Comparison of ENCODE assay signal across 8 cellular contexts in the genomic region with DNA sequence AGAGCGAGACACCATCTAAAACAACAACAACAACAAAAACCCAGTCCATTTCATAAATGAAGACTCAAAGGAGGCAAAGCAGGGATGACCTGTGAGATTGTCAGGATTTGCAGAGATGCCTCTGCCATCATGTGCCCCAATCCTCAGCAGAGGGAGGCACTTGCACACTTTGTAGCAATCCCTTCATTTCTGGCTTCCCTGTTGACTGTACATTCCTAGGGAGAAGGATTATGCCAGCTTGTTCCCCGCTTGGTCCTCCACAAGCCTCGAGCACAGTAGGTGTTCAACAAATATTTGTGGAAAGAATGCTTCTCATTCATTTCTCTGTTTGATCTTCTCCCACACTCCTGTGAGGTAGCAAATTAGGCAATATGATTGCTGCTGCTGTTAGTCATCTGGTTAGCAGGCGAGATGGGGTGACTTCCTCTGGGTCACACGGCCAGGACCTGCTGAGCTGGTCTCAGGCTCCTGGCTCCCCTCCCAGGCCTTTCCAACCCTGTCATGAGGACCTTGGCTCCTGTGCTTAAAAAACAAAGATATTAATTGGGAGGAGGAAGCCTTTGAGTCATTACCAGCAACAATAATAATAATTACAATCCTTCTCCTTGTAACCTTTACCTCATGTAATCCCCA. TPM values are rescaled to one million over a fixed set of nuclear protein-coding genes. Genes with fewer than 3 reads are reported as not detected.
DNase-seq lines count a peak whose midpoint lies in the region; ATAC-seq, FAIRE-seq and TF ChIP-seq lines count a peak whose summit lies in the region.

No MANE protein-coding gene starts in this region.

- FAIRE-seq in A204.1 (lab: Jason Lieb, UNC): peak; percentile 99

- 62 to 70% methylated on average over 5 of the region's 5 CpGs for WGBS in testis, 2 donors

- peaks cover 92% of the 10 kb centered on the region for H3K4me1 Mint-ChIP-seq in activated CD8-positive, alpha-beta T cell treated with anti-CD3 and anti-CD28 coated beads, Interleukin-2, amount 10 ng/mL, durations not matched to agents 7 days and 5 days (ENCODE audit: low read depth)
- peaks cover 3% of the 10 kb centered on the region for H3K4me1 Mint-ChIP-seq in CD8-positive, alpha-beta T cell (ENCODE audit: low read depth)

- H3K36me3 Mint-ChIP-seq in activated CD8-positive, alpha-beta T cell treated with anti-CD3 and anti-CD28 coated beads, Interleukin-2, amount 10 ng/mL, durations not matched to agents 7 days and 5 days (ENCODE audit: low read depth): peaks cover 4% of the 10 kb centered on the region
- no peaks in the 10 kb centered on the region for H3K36me3 Mint-ChIP-seq in CD8-positive, alpha-beta T cell

- peak overlapping the region; percentile 76 for H3K27ac Mint-ChIP-seq in activated CD8-positive, alpha-beta T cell treated with anti-CD3 and anti-CD28 coated beads, Interleukin-2, amount 10 ng/mL, durations not matched to agents 7 days and 5 days
- no peak overlapping the region for H3K27ac Mint-ChIP-seq in CD8-positive, alpha-beta T cell

- H3K36me3 ChIP-seq in HCT116 (ENCODE audit: control insufficient read depth in 1 of 2, insufficient read depth in 2 of 2, low read length in 2 of 2): no peaks in the 10 kb centered on the region
- H3K36me3 ChIP-seq in testis (ENCODE audit: low read depth, missing control alignments): no peaks in the 10 kb centered on the region
- H3K36me3 ChIP-seq in CD8-positive, alpha-beta T cell (ENCODE audit: insufficient read depth, low read length): no peaks in the 10 kb centered on the region

- TF ChIP-seq POLR2A in HCT116 (IDR thresholded peaks at IDR 0.05; ENCODE audit: borderline replicate concordance, extremely low read depth, insufficient read depth, insufficient read length) (no peak), testis (IDR thresholded peaks at IDR 0.05) (no peak)

- H3K9me3 ChIP-seq in HCT116 (ENCODE audit: control insufficient read depth in 1 of 2, insufficient read depth in 1 of 2, low read depth in 1 of 2, low read length in 2 of 2): no peaks in the 10 kb centered on the region
- no peaks in the 10 kb centered on the region for H3K9me3 ChIP-seq in testis
- no peaks in the 10 kb centered on the region for H3K9me3 ChIP-seq in CD8-positive, alpha-beta T cell (ENCODE audit: low read length)

- H3K9ac ChIP-seq in HCT116 (ENCODE audit: low read length): peak overlapping the region; percentile 80

- no TSS peak for BruUV-seq in HCT116 (replicated peaks; lab: Mats Ljungman, UMichigan)

- H3K4me3 ChIP-seq in HCT116 (replicated peaks in 1 of 2; ENCODE audit: low read depth in 1 of 2, low read length in 2 of 2) (peak overlapping the region in 1 of 2 experiments; percentile 29; a peak in 2 of 4 replicates), testis (no peak overlapping the region)
- no peak overlapping the region for H3K4me3 ChIP-seq in CD8-positive, alpha-beta T cell (ENCODE audit: low read depth, low read length)

- DNase-seq in HCT116 (ENCODE audit: low read depth, low spot score) (peak; percentile 93), hepatic stellate cell (ENCODE audit: low spot score) (peak; percentile 82), testis (peak; percentile 54), DMS153 treated with DMSO at 0.1 percent for 48 hours (lab: John Stamatoyannopoulos, UW; ENCODE audit: unreplicated experiment) (no peak)
- DNase-seq in activated CD8-positive, alpha-beta T cell treated with anti-CD3 and anti-CD28 coated beads, Interleukin-2, amount 10 ng/mL, durations not matched to agents 7 days and 5 days: peak; percentile 40
- no peak for DNase-seq in CD8-positive, alpha-beta T cell

- TF ChIP-seq CTCF in HCT116 (IDR thresholded peaks at IDR 0.05 in 2 of 3, conservative IDR thresholded peaks at IDR 0.05 in 1 of 3; ENCODE audit: borderline replicate concordance in 1 of 3, insufficient read depth in 1 of 3, low read depth in 2 of 3, low read length in 2 of 3): 0 out of 6 replicates have a peak, but pooled peaks of 1 of the 3 experiments have one; percentile 19
- TF ChIP-seq CTCF in testis (IDR thresholded peaks at IDR 0.05): no peak
- TF ChIP-seq CTCF in CD8-positive, alpha-beta T cell (IDR thresholded peaks at IDR 0.05): no peak

- RAD21 ChIA-PET in HCT116 (lab: Charles Lee; ENCODE audit: low non-redundant PET in 1 of 2, low total read pairs in 2 of 2, uncharacterized antibody in 2 of 2, unreplicated experiment in 2 of 2): interaction anchor here in 1 of 2 experiments (1.1 to 1.7 kb wide), 4 partner anchors 12 to 104 kb away, joined by 3 read pairs; no protein-coding TSS in a partner anchor

- POLR2A ChIA-PET in HCT116 (lab: Charles Lee): interaction anchor here (1.0 to 5.4 kb wide), 6 partner anchors 8 to 28 kb away, joined by 3 to 43 read pairs (median 6); no protein-coding TSS in a partner anchor
- POLR2A ChIA-PET in activated CD8-positive, alpha-beta T cell treated with anti-CD3 and anti-CD28 coated beads, Interleukin-2, amount 10 ng/mL, durations not matched to agents 7 days and 5 days (lab: Charles Lee): no interaction called here
- POLR2A ChIA-PET in CD8-positive, alpha-beta T cell (lab: Charles Lee): no interaction called here

- H3K4me1 ChIP-seq in HCT116 (ENCODE audit: control insufficient read depth in 1 of 2, insufficient read depth in 2 of 2, low read length in 2 of 2): peaks cover 66 to 92% of the 10 kb centered on the region in 2 experiments
- peaks cover 29% of the 10 kb centered on the region for H3K4me1 ChIP-seq in testis
- no peaks in the 10 kb centered on the region for H3K4me1 ChIP-seq in CD8-positive, alpha-beta T cell (ENCODE audit: insufficient read depth, low read length)

- H3K27me3 ChIP-seq in HCT116 (ENCODE audit: insufficient read depth, low read length): no peaks in the 10 kb centered on the region
- no peaks in the 10 kb centered on the region for H3K27me3 ChIP-seq in testis
- no peaks in the 10 kb centered on the region for H3K27me3 ChIP-seq in CD8-positive, alpha-beta T cell (ENCODE audit: insufficient read depth, low read length)

- no peaks in the 10 kb centered on the region for H4K20me1 ChIP-seq in HCT116 (ENCODE audit: insufficient read depth)

- no peaks in the 10 kb centered on the region for H3K79me2 ChIP-seq in HCT116 (ENCODE audit: insufficient read depth, low read length)

- H3K27ac ChIP-seq in HCT116 (ENCODE audit: low read depth, low read length) (peak overlapping the region; percentile 96), testis (no peak overlapping the region)
- no peak overlapping the region for H3K27ac ChIP-seq in CD8-positive, alpha-beta T cell (ENCODE audit: low read depth, low read length)

- no peak overlapping the region for H2AFZ ChIP-seq in HCT116 (ENCODE audit: low read depth, low read length, poor library complexity, severe bottlenecking)

- no peaks in the 10 kb centered on the region for H3K9me2 ChIP-seq in HCT116 (ENCODE audit: insufficient read depth)

- intact Hi-C loops in HCT116 (cut with micrococcal nuclease) (no loop called here), testis (cut with DNase I; ENCODE audit: low total_unique reads) (no loop called here)
- intact Hi-C loops in CD8-positive, alpha-beta T cell (cut with DNase I, micrococcal nuclease): no loop called here

- ATAC-seq in HCT116 (peak; percentile 63), GM21737 (IDR thresholded peaks at IDR 0.05; ENCODE audit: unreplicated experiment) (no peak)
- ATAC-seq in activated CD8-positive, alpha-beta T cell treated with anti-CD3 and anti-CD28 coated beads, Interleukin-2, amount 10 ng/mL, durations not matched to agents 7 days and 5 days: no peak
- no peak for ATAC-seq in CD8-positive, alpha-beta T cell

- no peak overlapping the region for H3K4me3 Mint-ChIP-seq in activated CD8-positive, alpha-beta T cell treated with anti-CD3 and anti-CD28 coated beads, Interleukin-2, amount 10 ng/mL, durations not matched to agents 7 days and 5 days
- H3K4me3 Mint-ChIP-seq in CD8-positive, alpha-beta T cell: no peak overlapping the region

- H3K4me2 ChIP-seq in HCT116 (ENCODE audit: low read length): peak overlapping the region; percentile 64

- H3K27me3 Mint-ChIP-seq in activated CD8-positive, alpha-beta T cell treated with anti-CD3 and anti-CD28 coated beads, Interleukin-2, amount 10 ng/mL, durations not matched to agents 7 days and 5 days (ENCODE audit: low read depth): no peaks in the 10 kb centered on the region
- H3K27me3 Mint-ChIP-seq in CD8-positive, alpha-beta T cell (ENCODE audit: low read depth): no peaks in the 10 kb centered on the region

- TF ChIP-seq RAD21 in HCT116 (IDR thresholded peaks at IDR 0.05; ENCODE audit: low read depth): no peak

- CTCF ChIA-PET in HCT116 (lab: Charles Lee): no interaction called here
- CTCF ChIA-PET in activated CD8-positive, alpha-beta T cell treated with anti-CD3 and anti-CD28 coated beads, Interleukin-2, amount 10 ng/mL, durations not matched to agents 7 days and 5 days (lab: Charles Lee): interaction anchor here (0.9 kb wide), 1 partner anchor 26 kb away, joined by 3 read pairs; no protein-coding TSS in a partner anchor
- CTCF ChIA-PET in CD8-positive, alpha-beta T cell (lab: Charles Lee): no interaction called here

- H3K9me3 Mint-ChIP-seq in activated CD8-positive, alpha-beta T cell treated with anti-CD3 and anti-CD28 coated beads, Interleukin-2, amount 10 ng/mL, durations not matched to agents 7 days and 5 days (ENCODE audit: insufficient read depth): no peaks in the 10 kb centered on the region
- H3K9me3 Mint-ChIP-seq in CD8-positive, alpha-beta T cell: no peaks in the 10 kb centered on the region

TF ChIP-seq in HCT116, 20 proteins besides CTCF, POLR2A, EP300 and RAD21:
- TF ChIP-seq, protein P1, sequence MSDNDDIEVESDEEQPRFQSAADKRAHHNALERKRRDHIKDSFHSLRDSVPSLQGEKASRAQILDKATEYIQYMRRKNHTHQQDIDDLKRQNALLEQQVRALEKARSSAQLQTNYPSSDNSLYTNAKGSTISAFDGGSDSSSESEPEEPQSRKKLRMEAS (IDR thresholded peaks at IDR 0.05): no peak
- no peak for TF ChIP-seq ZNF274 (IDR thresholded peaks at IDR 0.05; ENCODE audit: low read depth, low read length)
- peak; percentile 66 for TF ChIP-seq POLR2AphosphoS5 (IDR thresholded peaks at IDR 0.05; ENCODE audit: low read depth, low read length)
- no peak for TF ChIP-seq EZH2 (IDR thresholded peaks at IDR 0.05)
- TF ChIP-seq TCF7L2 (IDR thresholded peaks at IDR 0.05; ENCODE audit: borderline replicate concordance, extremely low read depth, insufficient read depth, insufficient read length): peak; percentile 79

RNA-seq across cellular contexts. Expression of a gene that starts 34.1 kb away (rescaled TPM):
- total RNA-seq in HCT116 (2021; ENCODE audit: unreplicated experiment): 75.4 TPM
- 105 and 129 TPM in 2 replicates for polyA plus RNA-seq in HCT116 (2012)
- 100 to 1,000 TPM; 532 to 569 TPM for total RNA-seq in activated CD8-positive, alpha-beta T cell treated with anti-CD3 and anti-CD28 coated beads, Interleukin-2, amount 10 ng/mL, durations not matched to agents 7 days and 5 days
- total RNA-seq in testis: 1 to 10 TPM in 1 of 2 donors, under 1 TPM in 1; 0.08 to 1.4 TPM
- 1.4 TPM for polyA plus RNA-seq in testis (ENCODE audit: insufficient read depth, low read depth, low replicate concordance)
- under 1 TPM; 0.30 to 0.42 TPM for total RNA-seq in CD8-positive, alpha-beta T cell

RNA-seq across cellular contexts. Expression of a gene that starts 54.2 kb away (rescaled TPM):
- not detected for total RNA-seq in HCT116 (2021; ENCODE audit: unreplicated experiment)
- polyA plus RNA-seq in HCT116 (2012): 0.04 and 0.05 TPM in 2 replicates
- total RNA-seq in activated CD8-positive, alpha-beta T cell treated with anti-CD3 and anti-CD28 coated beads, Interleukin-2, amount 10 ng/mL, durations not matched to agents 7 days and 5 days: 100 to 1,000 TPM; 135 to 140 TPM
- 1 to 10 TPM in 1 of 2 donors, not detected in 1; 1.6 TPM for total RNA-seq in testis
- 0.69 TPM for polyA plus RNA-seq in testis (ENCODE audit: insufficient read depth, low read depth, low replicate concordance)
- total RNA-seq in CD8-positive, alpha-beta T cell: 10 to 100 TPM; 26.1 to 26.5 TPM

Comparison
In these comparisons a context has a peak if more than half of its experiments do, and no peak if none do; other contexts are left out.
1. DNase-seq: peak in HCT116 (single experiment), activated CD8-positive, alpha-beta T cell treated with anti-CD3 and anti-CD28 coated beads, Interleukin-2, amount 10 ng/mL, durations not matched to agents 7 days and 5 days (single experiment), hepatic stellate cell (single experiment) and testis (single experiment); none in CD8-positive, alpha-beta T cell (0 of 7) and DMS153 treated with DMSO at 0.1 percent for 48 hours (single experiment).
2. RNA of a gene that starts 34.1 kb away (total RNA-seq): 532 to 569 TPM in activated CD8-positive, alpha-beta T cell treated with anti-CD3 and anti-CD28 coated beads, Interleukin-2, amount 10 ng/mL, durations not matched to agents 7 days and 5 days and 75.4 TPM in HCT116 (single experiment); 0.08 to 1.4 TPM in testis and 0.30 to 0.42 TPM in CD8-positive, alpha-beta T cell; every median in the first group is over 10 times any median in the second.
3. RNA of a gene that starts 54.2 kb away (total RNA-seq): 135 to 140 TPM in activated CD8-positive, alpha-beta T cell treated with anti-CD3 and anti-CD28 coated beads, Interleukin-2, amount 10 ng/mL, durations not matched to agents 7 days and 5 days and 26.1 to 26.5 TPM in CD8-positive, alpha-beta T cell; 1.6 TPM in testis and not detected in HCT116 (single experiment); every median in the first group is over 10 times any median in the second.